9 cellular contexts compared by ENCODE assay signal in the genomic region with DNA sequence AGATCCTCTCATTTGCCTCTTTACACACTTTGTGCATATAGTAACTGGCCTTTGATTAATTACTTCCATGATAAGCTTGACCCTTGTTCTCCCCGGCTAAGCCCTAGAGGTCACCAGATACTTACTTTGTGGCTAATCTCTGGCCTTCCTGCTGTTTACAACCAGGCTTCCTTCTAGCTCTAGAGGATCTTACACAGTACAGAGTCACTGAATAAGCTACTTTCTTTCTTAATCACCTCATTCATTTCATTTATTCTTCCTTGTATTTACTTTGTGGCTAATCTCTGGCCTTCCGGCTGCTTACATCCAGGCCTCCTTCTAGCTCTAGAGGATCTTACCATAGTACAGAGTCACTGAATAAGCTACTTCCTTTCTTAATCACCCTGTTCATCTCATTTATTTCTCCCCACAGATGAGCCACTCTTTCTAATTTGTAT.
DNase-seq lines count a peak whose midpoint lies in the region; ATAC-seq and TF ChIP-seq lines count a peak whose summit lies in the region.
"Had no signal": no experiment of that assay in that cellular context is flagged by ENCODE, and none has a peak within 500 bp of the region (broad histone marks: within the 10 kb centered on the region; RNA-seq: fewer than 3 reads in every experiment).

No MANE protein-coding gene starts in this region.

- H4K8ac ChIP-seq in mesenchymal stem cell (ENCODE audit: low read length): no peak overlapping the region

- H2AK5ac ChIP-seq in mesenchymal stem cell (ENCODE audit: low read length, severe bottlenecking): no peak overlapping the region

- no peak for TF ChIP-seq EP300 in ovary (IDR thresholded peaks at IDR 0.05)

- H2AFZ ChIP-seq in Loucy (ENCODE audit: low read length) (peak overlapping the region; percentile 42; the same call in 1 of the 2 replicates), mesenchymal stem cell (ENCODE audit: low read depth, low read length) (no peak overlapping the region)

- H3K79me2 ChIP-seq in Loucy (ENCODE audit: insufficient read depth, low read length): no peaks in the 10 kb centered on the region

- H2BK15ac ChIP-seq in mesenchymal stem cell (ENCODE audit: low read depth, poor library complexity, severe bottlenecking): no peak overlapping the region

- H3K18ac ChIP-seq in mesenchymal stem cell (ENCODE audit: low read depth in 1 of 2, low read length in 2 of 2): no peak overlapping the region

- intact Hi-C loops in ovary (cut with DNase I): no loop called here

- no peaks in the 10 kb centered on the region for H3K36me3 ChIP-seq in Loucy (ENCODE audit: insufficient read depth, low read length)
- H3K36me3 ChIP-seq in mesenchymal stem cell (ENCODE audit: control insufficient read depth in 1 of 2, insufficient read depth in 2 of 2, low read depth in 1 of 2, low read length in 2 of 2): no peaks in the 10 kb centered on the region
- H3K36me3 ChIP-seq in ovary: no peaks in the 10 kb centered on the region

- H4K20me1 ChIP-seq in Loucy (ENCODE audit: insufficient read depth, low read length, poor library complexity, severe bottlenecking): no peaks in the 10 kb centered on the region

- H3K27ac ChIP-seq in mesenchymal stem cell (ENCODE audit: low read length, poor library complexity, severe bottlenecking) (no peak overlapping the region), ovary (no peak overlapping the region)

- no peaks in the 10 kb centered on the region for H3K27me3 ChIP-seq in Loucy (ENCODE audit: insufficient read depth, low read length, poor library complexity, severe bottlenecking)
- H3K27me3 ChIP-seq in mesenchymal stem cell (ENCODE audit: control insufficient read depth in 1 of 2, insufficient read depth in 1 of 2, low read length in 2 of 2): no peaks in the 10 kb centered on the region
- H3K27me3 ChIP-seq in ovary: no peaks in the 10 kb centered on the region

- no peak for TF ChIP-seq POLR2A in ovary (IDR thresholded peaks at IDR 0.05)

- H4K91ac ChIP-seq in mesenchymal stem cell (ENCODE audit: low read length): no peak overlapping the region

- peak; percentile 30 for TF ChIP-seq CTCF in Loucy (conservative IDR thresholded peaks at IDR 0.05; ENCODE audit: low read length)
- TF ChIP-seq CTCF in ovary (IDR thresholded peaks at IDR 0.05): no peak

- WGBS in mesenchymal stem cell: 2% methylated on average over 2 of the region's 2 CpGs
- WGBS in ovary, 3 donors: 73 to 80% (median 80%) methylated on average over 2 of the region's 2 CpGs

- no peaks in the 10 kb centered on the region for H3F3A ChIP-seq in Loucy (ENCODE audit: low read depth)

- no peaks in the 10 kb centered on the region for H3K9me2 ChIP-seq in Loucy (replicated peaks; ENCODE audit: low read depth, low read length)

- H3K4me1 ChIP-seq in Loucy (ENCODE audit: insufficient read depth, low read length, poor library complexity, severe bottlenecking): no peaks in the 10 kb centered on the region
- H3K4me1 ChIP-seq in mesenchymal stem cell (ENCODE audit: control insufficient read depth, insufficient read depth, low read depth, low read length): no peaks in the 10 kb centered on the region
- H3K4me1 ChIP-seq in ovary (ENCODE audit: insufficient read depth): no peaks in the 10 kb centered on the region

- H3K14ac ChIP-seq in mesenchymal stem cell (ENCODE audit: low read length in 2 of 2): no peak overlapping the region

- no peaks in the 10 kb centered on the region for H3K79me1 ChIP-seq in mesenchymal stem cell (replicated peaks; ENCODE audit: low read length, poor library complexity, severe bottlenecking)

- H2BK120ac ChIP-seq in mesenchymal stem cell (ENCODE audit: low read depth, low read length): no peak overlapping the region

- H3K9ac ChIP-seq in Loucy (ENCODE audit: low read depth, low read length, poor library complexity, severe bottlenecking) (no peak overlapping the region), mesenchymal stem cell (ENCODE audit: low read length) (peak overlapping the region; percentile 45)

- no peak overlapping the region for H3K4me2 ChIP-seq in Loucy (ENCODE audit: low read depth, low read length, poor library complexity, severe bottlenecking)
- no peak overlapping the region for H3K4me2 ChIP-seq in mesenchymal stem cell (ENCODE audit: low read length, poor library complexity, severe bottlenecking)

- H2BK12ac ChIP-seq in mesenchymal stem cell (ENCODE audit: low read length in 2 of 2): no peak overlapping the region

- DNase-seq in CMK (ENCODE audit: low read depth) (peak; percentile 7), cerebellum (ENCODE audit: low spot score) (peak; percentile 13), mesenchymal stem cell (peak; percentile 83), T-helper 1 cell (no peak), ovary (no peak), T-helper 2 cell (no peak)
- DNase-seq: Karpas-422 had no signal

- H3K4me3 ChIP-seq in Loucy (ENCODE audit: low read length, poor library complexity, severe bottlenecking): no peak overlapping the region
- H3K4me3 ChIP-seq in mesenchymal stem cell (ENCODE audit: insufficient read depth in 1 of 2, low read depth in 1 of 2, low read length in 2 of 2): no peak overlapping the region
- no peak overlapping the region for H3K4me3 ChIP-seq in ovary

- H3K9me3 ChIP-seq in Loucy (ENCODE audit: insufficient read depth, low read depth, low read length) (no peaks in the 10 kb centered on the region), mesenchymal stem cell (ENCODE audit: control insufficient read depth, low read length) (no peaks in the 10 kb centered on the region), ovary (no peaks in the 10 kb centered on the region)

- H3K23ac ChIP-seq in mesenchymal stem cell (ENCODE audit: low read length in 2 of 2): no peak overlapping the region

- no peak overlapping the region for H3K4ac ChIP-seq in mesenchymal stem cell (ENCODE audit: low read depth in 1 of 2, low read length in 2 of 2)

- no peak overlapping the region for H2BK5ac ChIP-seq in mesenchymal stem cell (ENCODE audit: low read depth, low read length, poor library complexity, severe bottlenecking)

- no peak for ATAC-seq in HG02852 (IDR thresholded peaks at IDR 0.05; ENCODE audit: unreplicated experiment)

Comparison
In these comparisons a context has a peak if more than half of its experiments do, and no peak if none do; other contexts are left out.
1. DNase-seq: peak in CMK (single experiment), cerebellum (single experiment) and mesenchymal stem cell (single experiment); none in T-helper 1 cell (0 of 5), ovary (0 of 5) and T-helper 2 cell (0 of 5).